ENCODE assay signal across 8 cellular contexts in the genomic region with DNA sequence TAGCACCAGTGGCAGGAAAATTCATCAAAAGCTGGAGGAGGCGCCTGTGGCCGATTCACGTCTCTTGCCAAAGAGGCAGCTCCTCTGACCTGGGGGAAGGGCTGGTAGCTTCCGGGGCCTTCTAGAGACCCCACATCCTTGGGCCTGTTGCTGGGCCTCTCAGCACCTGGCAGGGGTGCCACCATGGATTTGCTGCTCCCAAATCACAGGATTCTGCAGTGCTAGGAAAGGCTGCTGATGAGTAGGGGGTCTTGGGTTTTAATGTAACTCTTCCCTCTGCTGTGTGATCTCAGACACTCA. TPM values are rescaled to one million over a fixed set of nuclear protein-coding genes. Genes with fewer than 3 reads are reported as not detected.
"Had no signal": no experiment of that assay in that cellular context is flagged by ENCODE, and none has a peak within 500 bp of the region (broad histone marks: within the 10 kb centered on the region; RNA-seq: fewer than 3 reads in every experiment).

No MANE protein-coding gene starts in this region.

- FAIRE-seq: small intestine had no signal

- H3K9me3 Mint-ChIP-seq: stimulated activated naive CD8-positive, alpha-beta T cell treated with anti-CD3 and anti-CD28 coated beads, Interleukin-15, Interleukin-2, amounts not matched to agents 100 ng/mL and 50 ng/mL, for 24 hours had no signal

- H3K36me3 ChIP-seq: adrenal gland, right atrium auricular region had no signal

- H3K27me3 ChIP-seq: adrenal gland, dorsolateral prefrontal cortex, hepatocyte, right atrium auricular region had no signal

- H3K4me2 ChIP-seq: hepatocyte had no signal

- H3K9me3 ChIP-seq: adrenal gland, right atrium auricular region had no signal

- H3K4me3 ChIP-seq: adrenal gland, dorsolateral prefrontal cortex, hepatocyte, lung, right atrium auricular region had no signal

- H3K79me2 ChIP-seq: hepatocyte had no signal

- H3K27ac ChIP-seq: adrenal gland, hepatocyte, right atrium auricular region had no signal

- H2AFZ ChIP-seq: hepatocyte had no signal

- H3K27ac Mint-ChIP-seq: stimulated activated naive CD8-positive, alpha-beta T cell treated with anti-CD3 and anti-CD28 coated beads, Interleukin-15, Interleukin-2, amounts not matched to agents 100 ng/mL and 50 ng/mL, for 24 hours had no signal

- H3K4me3 Mint-ChIP-seq: stimulated activated naive CD8-positive, alpha-beta T cell treated with anti-CD3 and anti-CD28 coated beads, Interleukin-15, Interleukin-2, amounts not matched to agents 100 ng/mL and 50 ng/mL, for 24 hours had no signal

RNA-seq across cellular contexts. Expression of gene CES3, which starts 56.3 kb away (rescaled TPM):
- total RNA-seq: urinary bladder had no signal
